In genomic region chr11:122817121-122817520, GRCh38 we compare ENCODE assay signal across 18 cellular contexts. TPM values are rescaled to one million over a fixed set of nuclear protein-coding genes. Genes with fewer than 3 reads are reported as not detected.
A peak's percentile ranks its signal among the peaks of the same experiment; 100 is the strongest.
DNase-seq lines count a peak whose midpoint lies in the region; ATAC-seq and TF ChIP-seq lines count a peak whose summit lies in the region.
"Had no signal": no experiment of that assay in that cellular context is flagged by ENCODE, and none has a peak within 500 bp of the region (broad histone marks: within the 10 kb centered on the region; RNA-seq: fewer than 3 reads in every experiment).

No MANE protein-coding gene starts in this region.

- H3K36me3 ChIP-seq in mucosa of descending colon (ENCODE audit: low read depth) (no peaks in the 10 kb centered on the region), BE2C (no peaks in the 10 kb centered on the region)

- DNase-seq in LNCaP clone FGC (ENCODE audit: low read depth) = peak; percentile 68
- peak; percentile 83 to 87 for DNase-seq in dermis microvascular lymphatic vessel endothelial cell (ENCODE audit: low read depth in 2 of 2)
- DNase-seq in mucosa of descending colon = peak in 2 of 3 donors; percentile 39 to 66
- DNase-seq in BE2C = no peak
- no peak for DNase-seq in omental fat pad (ENCODE audit: low spot score)
- DNase-seq in GOT3 (lab: John Stamatoyannopoulos, UW) = no peak
- DNase-seq: activated CD4-positive, alpha-beta T cell treated with anti-CD3 and anti-CD28 coated beads for 4 hours; activated T-cell treated with anti-CD3 and anti-CD28 coated beads, Interleukin-2, amount 50 U/mL, for 48 hours; effector CD8-positive, alpha-beta T cell; GF-D8; KBM-7; mesendoderm; NCI-H187 treated with DMSO at 0.1 percent for 48 hours; stimulated activated CD4-positive, alpha-beta T cell treated with anti-CD3 and anti-CD28 coated beads, Interleukin-4, amount 100 ng/mL, for 24 hours; stimulated activated naive CD4-positive, alpha-beta T cell treated with Interleukin-2 at 50 U/mL for 16 hours; T-cell had no signal

- intact Hi-C loops in mucosa of descending colon (cut with DNase I, micrococcal nuclease) = no loop called here

- H3K4me1 ChIP-seq in mucosa of descending colon (ENCODE audit: low read depth) (peaks cover 9% of the 10 kb centered on the region), BE2C (no peaks in the 10 kb centered on the region)

- ATAC-seq in mucosa of descending colon (peak; percentile 78), HG03520 (IDR thresholded peaks at IDR 0.05; ENCODE audit: unreplicated experiment) (no peak), omental fat pad (ENCODE audit: low FRiP score) (no peak)
- ATAC-seq: T-cell had no signal

- no peaks in the 10 kb centered on the region; the same call in none of the 2 replicates for H3K27me3 ChIP-seq in BE2C

- peaks cover 6% of the 10 kb centered on the region for H3K9me3 ChIP-seq in mucosa of descending colon
- no peaks in the 10 kb centered on the region for H3K9me3 ChIP-seq in BE2C

- no peak overlapping the region for H3K4me3 ChIP-seq in LNCaP clone FGC (ENCODE audit: low read depth, low read length)
- H3K4me3 ChIP-seq in mucosa of descending colon = no peak overlapping the region
- H3K4me3 ChIP-seq in BE2C (ENCODE audit: low read depth, low read length) = no peak overlapping the region

- peak overlapping the region; percentile 45 for H3K27ac ChIP-seq in C4-2B

- TF ChIP-seq CTCF in C4-2B (conservative IDR thresholded peaks at IDR 0.05) (no peak), LNCaP clone FGC (IDR thresholded peaks at IDR 0.05; ENCODE audit: control insufficient read depth, extremely low read depth, insufficient read depth) (no peak), mucosa of descending colon (IDR thresholded peaks at IDR 0.05) (no peak), BE2C (IDR thresholded peaks at IDR 0.05; ENCODE audit: low read depth, low read length) (no peak), omental fat pad (IDR thresholded peaks at IDR 0.05) (no peak)

RNA-seq across cellular contexts. Expression of gene CRTAM, which starts 21.2 kb away (rescaled TPM):
- total RNA-seq in dermis microvascular lymphatic vessel endothelial cell (not detected in 2 replicates), mucosa of descending colon (under 1 TPM; 0.26 to 0.87 (median 0.38) TPM), omental fat pad (1 to 10 TPM in 2 of 4 donors, under 1 TPM in 1, not detected in 1; 0.38 to 2.6 (median 1.1) TPM)
- not detected for polyA plus RNA-seq in BE2C (2012; ENCODE audit: insufficient read depth, insufficient read length, low read depth)

Comparison
In these comparisons a context has a peak if more than half of its experiments do, and no peak if none do; other contexts are left out.
1. DNase-seq: peak in LNCaP clone FGC (single experiment), dermis microvascular lymphatic vessel endothelial cell (2 of 2) and mucosa of descending colon (2 of 3); none in BE2C (single experiment), omental fat pad (single experiment) and GOT3 (single experiment).